ENCODE assay signal across 24 cellular contexts in the genomic region with DNA sequence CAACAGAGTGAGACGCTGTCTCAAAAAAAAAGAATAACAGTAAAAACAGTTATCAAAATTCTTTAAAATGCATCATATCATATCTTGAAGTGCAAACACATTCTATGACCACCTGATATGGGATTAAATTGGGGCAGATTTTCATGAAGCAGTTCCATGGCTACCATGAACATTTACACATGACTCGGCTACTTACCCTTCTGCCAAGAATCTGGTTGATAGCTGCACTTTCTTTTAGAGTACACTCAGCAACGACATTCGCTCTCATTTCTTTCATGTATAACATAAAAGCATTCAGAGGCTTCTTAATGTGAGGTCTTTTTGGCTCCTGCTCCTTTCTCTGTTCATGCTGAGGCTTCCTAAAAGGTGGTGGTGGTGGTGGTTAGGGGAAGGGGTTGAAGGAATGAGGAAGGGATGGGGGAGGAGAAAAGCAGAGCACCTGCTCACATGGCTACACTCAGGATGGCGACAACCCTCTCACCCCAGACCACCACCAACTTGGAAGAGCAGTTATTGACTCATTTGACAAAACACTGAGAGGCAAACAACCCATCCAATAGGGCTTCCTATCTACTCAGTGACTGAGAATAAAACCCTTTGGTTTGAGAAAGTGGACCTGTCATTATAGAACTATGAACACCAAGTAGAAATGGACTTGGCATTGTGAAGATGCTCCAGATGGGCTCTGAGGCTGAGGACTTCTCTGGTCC.
DNase-seq lines count a peak whose midpoint lies in the region; ATAC-seq and TF ChIP-seq lines count a peak whose summit lies in the region.
"Had no signal": no experiment of that assay in that cellular context is flagged by ENCODE, and none has a peak within 500 bp of the region (broad histone marks: within the 10 kb centered on the region; RNA-seq: fewer than 3 reads in every experiment).

No MANE protein-coding gene starts in this region.

- TF ChIP-seq CTCF in DND-41 (IDR thresholded peaks at IDR 0.05; ENCODE audit: borderline replicate concordance, extremely low read depth, low read length, poor library complexity, severe bottlenecking) (no peak), breast epithelium (IDR thresholded peaks at IDR 0.05) (no peak), right lobe of liver (IDR thresholded peaks at IDR 0.05) (no peak)

- ATAC-seq in DND-41 (ENCODE audit: insufficient read depth, low read depth) = peak; percentile 29; the same call in 1 of the 3 replicates
- no peak for ATAC-seq in naive thymus-derived CD4-positive, alpha-beta T cell
- no peak for ATAC-seq in right lobe of liver
- ATAC-seq: A549; GM23338; left cardiac atrium; stimulated activated naive B cell treated with anti-CD40 and anti-IgM and Interleukin-4, amounts not matched to agents 10 μg/mL and 1 μg/mL and 100 μg/mL, for 72 hours had no signal

- DNase-seq in activated CD4-positive, alpha-beta T cell treated with anti-CD3 and anti-CD28 coated beads, Interleukin-2, amount 10 ng/mL, durations not matched to agents 24 days and 14 days = peak; percentile 57
- DNase-seq in activated CD4-positive, alpha-beta T cell treated with anti-CD3 and anti-CD28 coated beads, Interleukin-2, amount 50 U/mL, for 48 hours = no peak
- no peak for DNase-seq in DND-41
- no peak for DNase-seq in activated naive CD8-positive, alpha-beta T cell treated with anti-CD3 and anti-CD28 coated beads for 36 hours
- DNase-seq in naive thymus-derived CD4-positive, alpha-beta T cell = no peak
- no peak for DNase-seq in NCI-H146 treated with DMSO at 0.1 percent for 48 hours (lab: John Stamatoyannopoulos, UW; ENCODE audit: unreplicated experiment)
- no peak for DNase-seq in breast epithelium (ENCODE audit: low spot score in 2 of 2)
- DNase-seq in right lobe of liver = no peak
- DNase-seq: activated CD4-positive, alpha-beta T cell treated with anti-CD3 and anti-CD28 coated beads for 1 hour; adrenal gland; EL; left cardiac atrium; NCI-H1092; NCI-H2081; NCI-H82; occipital lobe; stimulated activated naive B cell treated with anti-CD40 and anti-IgM and Interleukin-4, amounts not matched to agents 10 μg/mL and 1 μg/mL and 100 μg/mL, for 72 hours had no signal

- H3K4me2 ChIP-seq in DND-41 (ENCODE audit: insufficient read depth, low read length) = no peak overlapping the region
- H3K4me2 ChIP-seq: A549, GM23338, smooth muscle cell had no signal

- H3K79me2 ChIP-seq in DND-41 (ENCODE audit: insufficient read depth, low read length) = peaks cover 86% of the 10 kb centered on the region

- CTCF ChIA-PET in naive thymus-derived CD4-positive, alpha-beta T cell (lab: Charles Lee) = interaction anchor here (0.9 kb wide), 1 partner anchor 55 kb away, joined by 3 read pairs; no protein-coding TSS in a partner anchor

- POLR2A ChIA-PET in naive thymus-derived CD4-positive, alpha-beta T cell (lab: Charles Lee) = interaction anchor here (0.6 to 1.2 kb wide), 5 partner anchors 8 to 542 kb away, joined by 3 to 6 read pairs (median 3); partner anchors contain the start of gene RPL34

- H4K20me1 ChIP-seq in DND-41 (ENCODE audit: insufficient read depth, low read length) = peaks cover 35% of the 10 kb centered on the region

- H3K27ac ChIP-seq in DND-41 (ENCODE audit: low read length) (0 out of 2 replicates have a peak overlapping the region, but pooled peaks have one; percentile 16), breast epithelium (no peak overlapping the region), right lobe of liver (no peak overlapping the region)
- peak overlapping the region; percentile 28 for H3K27ac ChIP-seq in naive thymus-derived CD4-positive, alpha-beta T cell (ENCODE audit: low read depth, low read length)
- H3K27ac ChIP-seq: A549, cardiac muscle cell, tibial nerve had no signal

- TF ChIP-seq POLR2A in breast epithelium (IDR thresholded peaks at IDR 0.05) = no peak
- TF ChIP-seq POLR2A in right lobe of liver (IDR thresholded peaks at IDR 0.05) = no peak

- no peak overlapping the region for H3K9ac ChIP-seq in DND-41 (ENCODE audit: low read depth, low read length)

- H3K4me3 ChIP-seq in DND-41 (ENCODE audit: low read depth in 1 of 2, low read length in 2 of 2) = no peak overlapping the region
- no peak overlapping the region for H3K4me3 ChIP-seq in naive thymus-derived CD4-positive, alpha-beta T cell (ENCODE audit: low read length)
- no peak overlapping the region for H3K4me3 ChIP-seq in breast epithelium
- H3K4me3 ChIP-seq in right lobe of liver = no peak overlapping the region
- H3K4me3 ChIP-seq: A549, adrenal gland, cardiac muscle cell, GM23338, smooth muscle cell, tibial nerve had no signal

- no peaks in the 10 kb centered on the region for H3K4me1 ChIP-seq in DND-41 (ENCODE audit: insufficient read depth, low read length)
- peaks cover under 1 to 57% of the 10 kb centered on the region in 2 donors for H3K4me1 ChIP-seq in naive thymus-derived CD4-positive, alpha-beta T cell (ENCODE audit: control insufficient read depth in 2 of 2, insufficient read depth in 2 of 2, low read length in 2 of 2)
- no peaks in the 10 kb centered on the region for H3K4me1 ChIP-seq in breast epithelium
- H3K4me1 ChIP-seq in right lobe of liver = no peaks in the 10 kb centered on the region
- H3K4me1 ChIP-seq: A549, adrenal gland, tibial nerve had no signal

- H3K36me3 ChIP-seq in DND-41 (ENCODE audit: insufficient read depth, low read length) (peaks cover 93% of the 10 kb centered on the region), breast epithelium (no peaks in the 10 kb centered on the region), right lobe of liver (no peaks in the 10 kb centered on the region)
- H3K36me3 ChIP-seq in naive thymus-derived CD4-positive, alpha-beta T cell (ENCODE audit: control insufficient read depth in 2 of 3, insufficient read depth in 3 of 3, low read length in 3 of 3) = peaks cover 0 to 69% (median 31%) of the 10 kb centered on the region in 3 experiments

- peak overlapping the region; percentile 88 for H3K27ac Mint-ChIP-seq in activated CD4-positive, alpha-beta T cell treated with anti-CD3 and anti-CD28 coated beads, Interleukin-2, amount 10 ng/mL, durations not matched to agents 24 days and 14 days
- H3K27ac Mint-ChIP-seq in activated naive CD8-positive, alpha-beta T cell treated with anti-CD3 and anti-CD28 coated beads for 36 hours = peak overlapping the region; percentile 94
- H3K27ac Mint-ChIP-seq in naive thymus-derived CD4-positive, alpha-beta T cell = peak overlapping the region; percentile 77 to 97 (median 94)
- H3K27ac Mint-ChIP-seq: B cell; GM23338; memory B cell; stimulated activated naive B cell treated with anti-CD40 and anti-IgM and Interleukin-4, amounts not matched to agents 10 μg/mL and 1 μg/mL and 100 μg/mL, for 72 hours had no signal

- intact Hi-C loops in activated CD4-positive, alpha-beta T cell treated with anti-CD3 and anti-CD28 coated beads, Interleukin-2, amount 10 ng/mL, durations not matched to agents 24 days and 14 days (cut with micrococcal nuclease) = loop anchor here (2.0 kb wide), 2 partner anchors 17 to 23 kb away; no protein-coding TSS in a partner anchor
- intact Hi-C loops in naive thymus-derived CD4-positive, alpha-beta T cell (cut with micrococcal nuclease) = no loop called here
- intact Hi-C loops in breast epithelium (cut with DNase I; ENCODE audit: low total_unique reads) = no loop called here
- intact Hi-C loops in right lobe of liver (cut with DNase I) = no loop called here

- H3K27me3 ChIP-seq in DND-41 (ENCODE audit: insufficient read depth, low read length, poor library complexity) (no peaks in the 10 kb centered on the region), breast epithelium (no peaks in the 10 kb centered on the region), right lobe of liver (no peaks in the 10 kb centered on the region)
- H3K27me3 ChIP-seq in naive thymus-derived CD4-positive, alpha-beta T cell (ENCODE audit: control insufficient read depth in 2 of 2, insufficient read depth in 2 of 2, low read length in 2 of 2) = no peaks in the 10 kb centered on the region
- H3K27me3 ChIP-seq: adrenal gland, cardiac muscle cell, tibial nerve had no signal

- H3K9me3 ChIP-seq in DND-41 (ENCODE audit: insufficient read depth, low read length, severe bottlenecking) (no peaks in the 10 kb centered on the region), breast epithelium (no peaks in the 10 kb centered on the region), right lobe of liver (no peaks in the 10 kb centered on the region)
- H3K9me3 ChIP-seq in naive thymus-derived CD4-positive, alpha-beta T cell (ENCODE audit: control insufficient read depth in 2 of 3, low read length in 3 of 3) = no peaks in the 10 kb centered on the region
- H3K9me3 ChIP-seq: A549, adrenal gland, tibial nerve had no signal

- H3K9me3 Mint-ChIP-seq in activated CD4-positive, alpha-beta T cell treated with anti-CD3 and anti-CD28 coated beads, Interleukin-2, amount 10 ng/mL, durations not matched to agents 24 days and 14 days = no peaks in the 10 kb centered on the region
- H3K9me3 Mint-ChIP-seq in activated naive CD8-positive, alpha-beta T cell treated with anti-CD3 and anti-CD28 coated beads for 36 hours = peaks cover 6% of the 10 kb centered on the region
- peaks cover 0 to 2% (median 0%) of the 10 kb centered on the region in 11 donors for H3K9me3 Mint-ChIP-seq in naive thymus-derived CD4-positive, alpha-beta T cell
- H3K9me3 Mint-ChIP-seq: memory B cell; stimulated activated naive B cell treated with anti-CD40 and anti-IgM and Interleukin-4, amounts not matched to agents 10 μg/mL and 1 μg/mL and 100 μg/mL, for 72 hours had no signal

- no peak overlapping the region for H2AFZ ChIP-seq in DND-41 (ENCODE audit: low read depth, low read length)
- H2AFZ ChIP-seq: GM23338 had no signal

- peaks cover 51% of the 10 kb centered on the region for H3K4me1 Mint-ChIP-seq in activated CD4-positive, alpha-beta T cell treated with anti-CD3 and anti-CD28 coated beads, Interleukin-2, amount 10 ng/mL, durations not matched to agents 24 days and 14 days
- peaks cover 74% of the 10 kb centered on the region for H3K4me1 Mint-ChIP-seq in activated naive CD8-positive, alpha-beta T cell treated with anti-CD3 and anti-CD28 coated beads for 36 hours
- peaks cover 35 to 90% (median 82%) of the 10 kb centered on the region in 7 donors for H3K4me1 Mint-ChIP-seq in naive thymus-derived CD4-positive, alpha-beta T cell
- H3K4me1 Mint-ChIP-seq: B cell, GM23338, memory B cell had no signal

- no peak overlapping the region for H3K4me3 Mint-ChIP-seq in activated CD4-positive, alpha-beta T cell treated with anti-CD3 and anti-CD28 coated beads, Interleukin-2, amount 10 ng/mL, durations not matched to agents 24 days and 14 days
- no peak overlapping the region for H3K4me3 Mint-ChIP-seq in activated naive CD8-positive, alpha-beta T cell treated with anti-CD3 and anti-CD28 coated beads for 36 hours
- H3K4me3 Mint-ChIP-seq in naive thymus-derived CD4-positive, alpha-beta T cell = peak overlapping the region in 5 of 10 donors; percentile 3 to 57 (median 43)
- H3K4me3 Mint-ChIP-seq: B cell; GM23338; memory B cell; stimulated activated naive B cell treated with anti-CD40 and anti-IgM and Interleukin-4, amounts not matched to agents 10 μg/mL and 1 μg/mL and 100 μg/mL, for 72 hours had no signal

- peaks cover 71% of the 10 kb centered on the region for H3K36me3 Mint-ChIP-seq in activated CD4-positive, alpha-beta T cell treated with anti-CD3 and anti-CD28 coated beads, Interleukin-2, amount 10 ng/mL, durations not matched to agents 24 days and 14 days (ENCODE audit: low read depth)
- peaks cover 80% of the 10 kb centered on the region for H3K36me3 Mint-ChIP-seq in activated naive CD8-positive, alpha-beta T cell treated with anti-CD3 and anti-CD28 coated beads for 36 hours
- H3K36me3 Mint-ChIP-seq in naive thymus-derived CD4-positive, alpha-beta T cell = peaks cover 25 to 77% (median 48%) of the 10 kb centered on the region in 5 donors
- H3K36me3 Mint-ChIP-seq: memory B cell had no signal

- WGBS in right lobe of liver (ENCODE audit: insufficient coverage, low coverage, low lambda C conversion rate, missing lambda C conversion rate) = 67% methylated on average over 5 of the region's 5 CpGs

- H3K27me3 Mint-ChIP-seq in activated CD4-positive, alpha-beta T cell treated with anti-CD3 and anti-CD28 coated beads, Interleukin-2, amount 10 ng/mL, durations not matched to agents 24 days and 14 days = no peaks in the 10 kb centered on the region
- H3K27me3 Mint-ChIP-seq in activated naive CD8-positive, alpha-beta T cell treated with anti-CD3 and anti-CD28 coated beads for 36 hours = no peaks in the 10 kb centered on the region
- H3K27me3 Mint-ChIP-seq in naive thymus-derived CD4-positive, alpha-beta T cell = no peaks in the 10 kb centered on the region
- H3K27me3 Mint-ChIP-seq: stimulated activated naive B cell treated with anti-CD40 and anti-IgM and Interleukin-4, amounts not matched to agents 10 μg/mL and 1 μg/mL and 100 μg/mL, for 72 hours had no signal

Comparison
In these comparisons a context has a peak if more than half of its experiments do, and no peak if none do; other contexts are left out.
1. H3K27ac ChIP-seq: peak in DND-41 (single experiment) and naive thymus-derived CD4-positive, alpha-beta T cell (single experiment); none in breast epithelium (0 of 2) and right lobe of liver (0 of 3).
2. Peak in every context shown above with its lines, with median percentiles within 50 percentile points of each other: H3K27ac Mint-ChIP-seq.